ENCODE assay signal across 17 cellular contexts in genomic region chrX:9681422-9681821, GRCh38.
DNase-seq lines count a peak whose midpoint lies in the region; ATAC-seq and TF ChIP-seq lines count a peak whose summit lies in the region.
"Had no signal": no experiment of that assay in that cellular context is flagged by ENCODE, and none has a peak within 500 bp of the region (broad histone marks: within the 10 kb centered on the region; RNA-seq: fewer than 3 reads in every experiment).

No MANE protein-coding gene starts in this region.

- H3K27ac ChIP-seq in GM23248 (no peak overlapping the region), fibroblast of lung (ENCODE audit: insufficient read depth, low read length) (no peak overlapping the region), upper lobe of left lung (no peak overlapping the region)
- H3K27ac ChIP-seq: coronary artery, ovary, Peyer's patch, uterus had no signal

- H3K27me3 ChIP-seq in GM23248 (replicated peaks; ENCODE audit: insufficient read depth), result no peaks in the 10 kb centered on the region
- no peaks in the 10 kb centered on the region for H3K27me3 ChIP-seq in fibroblast of lung (ENCODE audit: control insufficient read depth, insufficient read depth, low read length)
- H3K27me3 ChIP-seq in upper lobe of left lung, result no peaks in the 10 kb centered on the region
- H3K27me3 ChIP-seq: ovary, Peyer's patch, uterus had no signal

- no peak overlapping the region for H3K4me3 ChIP-seq in GM23248
- H3K4me3 ChIP-seq in fibroblast of lung (replicated peaks in 1 of 4; ENCODE audit: control extremely low read depth in 1 of 4, insufficient read depth in 1 of 4, low read depth in 3 of 4, low read length in 4 of 4), result no peak overlapping the region
- no peak overlapping the region for H3K4me3 ChIP-seq in upper lobe of left lung
- H3K4me3 ChIP-seq: coronary artery, ovary, Peyer's patch, uterus had no signal

- H3K79me2 ChIP-seq in GM23248 (ENCODE audit: insufficient read depth) (no peaks in the 10 kb centered on the region), fibroblast of lung (ENCODE audit: control insufficient read depth, insufficient read depth, low read length) (no peaks in the 10 kb centered on the region)

- no peak overlapping the region for H3K4me2 ChIP-seq in GM23248 (ENCODE audit: unreplicated experiment)
- no peak overlapping the region for H3K4me2 ChIP-seq in fibroblast of lung (ENCODE audit: extremely low read depth, insufficient read depth, low read length)

- 91 to 93% methylated on average over 4 of the region's 4 CpGs for WGBS in GM23248 (ENCODE audit: low coverage in 1 of 2, low lambda C conversion rate in 2 of 2, missing lambda C conversion rate in 2 of 2), 2 experiments
- 72 to 90% methylated on average over 3 to 4 of the region's 4 CpGs for WGBS in upper lobe of left lung, 2 donors

- H3K36me3 ChIP-seq in GM23248 (ENCODE audit: low read depth) (no peaks in the 10 kb centered on the region), fibroblast of lung (ENCODE audit: control insufficient read depth, insufficient read depth, low read length) (no peaks in the 10 kb centered on the region), upper lobe of left lung (no peaks in the 10 kb centered on the region)
- H3K36me3 ChIP-seq: ovary, Peyer's patch, uterus had no signal

- ATAC-seq in HG03460 (IDR thresholded peaks at IDR 0.05; ENCODE audit: unreplicated experiment) (no peak), upper lobe of left lung (ENCODE audit: low FRiP score in 2 of 2) (no peak)

- H3K4me1 ChIP-seq in GM23248 (ENCODE audit: insufficient read depth), result no peaks in the 10 kb centered on the region
- no peaks in the 10 kb centered on the region for H3K4me1 ChIP-seq in fibroblast of lung (ENCODE audit: control insufficient read depth, extremely low read depth, insufficient read depth, low read length)
- H3K4me1 ChIP-seq in upper lobe of left lung, result no peaks in the 10 kb centered on the region
- H3K4me1 ChIP-seq: Peyer's patch, uterus had no signal

- H3K9me3 ChIP-seq in GM23248 (ENCODE audit: low read depth) (no peaks in the 10 kb centered on the region), fibroblast of lung (ENCODE audit: control insufficient read depth, insufficient read depth, low read depth, low read length) (no peaks in the 10 kb centered on the region), upper lobe of left lung (no peaks in the 10 kb centered on the region)
- H3K9me3 ChIP-seq: ovary, Peyer's patch, uterus had no signal

- H2AFZ ChIP-seq in GM23248, result no peak overlapping the region
- H2AFZ ChIP-seq in fibroblast of lung (ENCODE audit: low read length), result no peak overlapping the region

- no peaks in the 10 kb centered on the region for H4K20me1 ChIP-seq in GM23248 (ENCODE audit: insufficient read depth)
- no peaks in the 10 kb centered on the region for H4K20me1 ChIP-seq in fibroblast of lung (ENCODE audit: control insufficient read depth, extremely low read depth, insufficient read depth, low read length)

- in situ Hi-C loops in GM23248 (cut with MboI), result no loop called here
- in situ Hi-C loops in SK-MEL-5 (cut with HindIII; ENCODE audit: low pct_unique_long_range_greater_than_20kb, low sequenced_read_pairs), result no loop called here

- TF ChIP-seq EP300 in upper lobe of left lung (IDR thresholded peaks at IDR 0.05), result no peak

- DNase-seq in GM23248 (peak; percentile 3), SK-MEL-5 (ENCODE audit: low read depth, low spot score) (peak; percentile 29), fibroblast of lung (ENCODE audit: low read depth in 2 of 2) (peak; percentile 68 to 69), posterior vena cava (ENCODE audit: low spot score) (peak; percentile 55), middle frontal gyrus (ENCODE audit: extremely low spot score, low spot score) (no peak), upper lobe of left lung (no peak), NCI-H446 (lab: John Stamatoyannopoulos, UW) (no peak)
- DNase-seq: activated CD4-positive, alpha-beta T cell treated with anti-CD3 and anti-CD28 coated beads, Interleukin-2, amount 50 U/mL, for 4 hours; activated naive CD4-positive, alpha-beta T cell treated with anti-CD3 and anti-CD28 coated beads for 36 hours; activated T-cell treated with anti-CD3 and anti-CD28 coated beads for 4 hours; NCI-H1694 treated with DMSO at 0.1 percent for 48 hours; ovary; Peyer's patch; stimulated activated CD4-positive, alpha-beta T cell treated with anti-CD3 and anti-CD28 coated beads, Interleukin-2, amount 100 ng/mL, for 48 hours; uterus had no signal

- H3K9me2 ChIP-seq in GM23248 (ENCODE audit: insufficient read depth), result no peaks in the 10 kb centered on the region

- no peak for TF ChIP-seq POLR2A in upper lobe of left lung (IDR thresholded peaks at IDR 0.05)

- intact Hi-C loops in posterior vena cava (cut with DNase I), result no loop called here

- H3F3A ChIP-seq in GM23248 (ENCODE audit: insufficient read depth), result no peaks in the 10 kb centered on the region

- TF ChIP-seq CTCF in fibroblast of lung (conservative IDR thresholded peaks at IDR 0.05 in 1 of 2, IDR thresholded peaks at IDR 0.05 in 1 of 2; ENCODE audit: low read depth in 1 of 2, low read length in 2 of 2) (no peak), upper lobe of left lung (IDR thresholded peaks at IDR 0.05) (no peak)

- H3K9ac ChIP-seq in GM23248 (no peak overlapping the region), fibroblast of lung (ENCODE audit: insufficient read depth, low read length) (no peak overlapping the region)

Comparison
In these comparisons a context has a peak if more than half of its experiments do, and no peak if none do; other contexts are left out.
1. DNase-seq: peak in GM23248 (single experiment), SK-MEL-5 (single experiment), fibroblast of lung (2 of 2) and posterior vena cava (single experiment); none in middle frontal gyrus (single experiment), upper lobe of left lung (0 of 2) and NCI-H446 (0 of 2).